8 cellular contexts compared by ENCODE assay signal in genomic region chr11:64317961-64318693, GRCh38.
DNase-seq lines count a peak whose midpoint lies in the region; ATAC-seq lines count a peak whose summit lies in the region.

PRDX5 (plus strand) TSS chr11:64318121; CDS start chr11:64318216, 95 bp downstream.

- ATAC-seq in GM19025 (IDR thresholded peaks at IDR 0.05; ENCODE audit: low read depth, unreplicated experiment) (peak; percentile 73), HG03342 (IDR thresholded peaks at IDR 0.05; ENCODE audit: unreplicated experiment) (peak; percentile 76)

- peak; percentile 98 for DNase-seq in AG20443 (ENCODE audit: low spot score)
- peak; percentile 92 to 98 for DNase-seq in NCI-H446 (lab: John Stamatoyannopoulos, UW)
- DNase-seq in activated CD4-positive, CD25-positive, alpha-beta regulatory T cell treated with anti-CD3 and anti-CD28 coated beads, Interleukin-2, amount 50 U/mL, for 16 hours (ENCODE audit: low read depth, low spot score), result peak; percentile 84
- DNase-seq in central memory CD4-positive, alpha-beta T cell, result peak; percentile 97
- peak; percentile 97 for DNase-seq in inferior parietal cortex (ENCODE audit: extremely low spot score)
- peak; percentile 87 to 92 for DNase-seq in stimulated activated CD4-positive, alpha-beta T cell treated with anti-CD3 and anti-CD28 coated beads, Interleukin-12 subunit alpha, Interleukin-12 subunit beta, amount 100 ng/mL, for 24 hours (ENCODE audit: low read depth in 2 of 2)

Comparison
In these comparisons a context has a peak if more than half of its experiments do, and no peak if none do; other contexts are left out.
1. Peak in every context shown above with its lines: DNase-seq and ATAC-seq.